ENCODE assay signal across 8 cellular contexts in genomic region chr20:50193169-50193850, GRCh38. TPM values are rescaled to one million over a fixed set of nuclear protein-coding genes. Genes with fewer than 3 reads are reported as not detected.
DNase-seq lines count a peak whose midpoint lies in the region; ATAC-seq and TF ChIP-seq lines count a peak whose summit lies in the region.

No MANE protein-coding gene starts in this region.

- peaks cover 12% of the 10 kb centered on the region; the same call in 1 of the 2 replicates for H3K36me3 ChIP-seq in PC-3 (ENCODE audit: low read depth, low read length)

- peak overlapping the region; percentile 75 for H3K27ac ChIP-seq in PC-3 (ENCODE audit: low read length)

- no peaks in the 10 kb centered on the region for H3K9me2 ChIP-seq in PC-3 (replicated peaks; ENCODE audit: low read length)

- H3K9ac ChIP-seq in PC-3 (ENCODE audit: low read length) = peak overlapping the region; percentile 94

- no peak overlapping the region for H2AFZ ChIP-seq in PC-3 (ENCODE audit: low read length)

- intact Hi-C loops in PC-3 (cut with micrococcal nuclease) = loop anchor here (5.0 kb wide), 1 partner anchor 114 kb away; no protein-coding TSS in a partner anchor

- POLR2A ChIA-PET in PC-3 (lab: Charles Lee; ENCODE audit: unreplicated experiment) = no interaction called here

- CTCF ChIA-PET in PC-3 (lab: Charles Lee) = no interaction called here

- H3K4me1 ChIP-seq in PC-3 (ENCODE audit: insufficient read depth, low read length) = peaks cover 19% of the 10 kb centered on the region

- BruUV-seq in PC-3 (replicated peaks; lab: Mats Ljungman, UMichigan) = no TSS peak

- no peaks in the 10 kb centered on the region for H3K27me3 ChIP-seq in PC-3 (ENCODE audit: low read length)

- H3K4me2 ChIP-seq in PC-3 (ENCODE audit: low read length) = peak overlapping the region; percentile 95

- peak; percentile 63 for DNase-seq in Daoy (ENCODE audit: low read depth)
- DNase-seq in PC-3 = peak; percentile 31
- peak; percentile 62 to 84 for DNase-seq in erythroblast (lab: John Stamatoyannopoulos, UW)
- DNase-seq in occipital lobe (lab: John Stamatoyannopoulos, UW) = peak; percentile 47
- DNase-seq in NCI-H524 treated with DMSO at 0.1 percent for 48 hours (lab: John Stamatoyannopoulos, UW) = no peak
- no peak for DNase-seq in cortex of kidney (lab: John Stamatoyannopoulos, UW)
- DNase-seq in GM20000 (ENCODE audit: low spot score) = no peak
- no peak for DNase-seq in NCI-H1048 (lab: John Stamatoyannopoulos, UW)

- no peak for ATAC-seq in PC-3

- peaks cover 47% of the 10 kb centered on the region for H3K79me2 ChIP-seq in PC-3 (ENCODE audit: low read length)

- TF ChIP-seq POLR2A in erythroblast (IDR thresholded peaks at IDR 0.05; ENCODE audit: low read length) = peak; percentile 4

- TF ChIP-seq CTCF in PC-3 (conservative IDR thresholded peaks at IDR 0.05; ENCODE audit: low read depth, low read length) (0 out of 2 replicates have a peak, but pooled peaks have one; percentile 7), GM20000 (IDR thresholded peaks at IDR 0.05; ENCODE audit: extremely low read depth, missing control alignments) (no peak)

- H3K9me3 ChIP-seq in PC-3 (ENCODE audit: low read length) = no peaks in the 10 kb centered on the region

- H3F3A ChIP-seq in PC-3 (ENCODE audit: low read length, unreplicated experiment) = peaks cover 5% of the 10 kb centered on the region

- peaks cover 28% of the 10 kb centered on the region for H4K20me1 ChIP-seq in PC-3 (ENCODE audit: low read length)

- H3K4me3 ChIP-seq in PC-3 (ENCODE audit: low read length) = peak overlapping the region; percentile 96

RNA-seq across cellular contexts. Expression of gene CEBPB, which starts 2.7 kb away (rescaled TPM):
- 29.5 and 38.0 TPM in 2 replicates for total RNA-seq in Daoy (2014; rRNA removed; shearing (Covaris generic))
- total RNA-seq in PC-3 (2014; rRNA removed) (103 and 122 TPM in 2 replicates), occipital lobe (0.78 TPM)

RNA-seq across cellular contexts. Expression of gene PEDS1, which starts 39.8 kb away (rescaled TPM):
- total RNA-seq in Daoy (2014; rRNA removed; shearing (Covaris generic)) = 21.7 and 23.6 TPM in 2 replicates
- total RNA-seq in PC-3 (2014; rRNA removed) (53.8 and 59.1 TPM in 2 replicates), occipital lobe (10.0 TPM)

Comparison
In these comparisons a context has a peak if more than half of its experiments do, and no peak if none do; other contexts are left out.
1. DNase-seq: peak in Daoy (single experiment), PC-3 (single experiment), erythroblast (2 of 2) and occipital lobe (single experiment); none in NCI-H524 treated with DMSO at 0.1 percent for 48 hours (single experiment), cortex of kidney (single experiment), GM20000 (single experiment) and NCI-H1048 (single experiment).
2. RNA of gene CEBPB, which starts 2.7 kb away (total RNA-seq): 103 to 122 TPM in PC-3 and 29.5 to 38.0 TPM in Daoy; 0.78 TPM in occipital lobe (single experiment); every median in the first group is over 10 times any median in the second.